ENCODE assay signal across 1 cellular context in the genomic region with DNA sequence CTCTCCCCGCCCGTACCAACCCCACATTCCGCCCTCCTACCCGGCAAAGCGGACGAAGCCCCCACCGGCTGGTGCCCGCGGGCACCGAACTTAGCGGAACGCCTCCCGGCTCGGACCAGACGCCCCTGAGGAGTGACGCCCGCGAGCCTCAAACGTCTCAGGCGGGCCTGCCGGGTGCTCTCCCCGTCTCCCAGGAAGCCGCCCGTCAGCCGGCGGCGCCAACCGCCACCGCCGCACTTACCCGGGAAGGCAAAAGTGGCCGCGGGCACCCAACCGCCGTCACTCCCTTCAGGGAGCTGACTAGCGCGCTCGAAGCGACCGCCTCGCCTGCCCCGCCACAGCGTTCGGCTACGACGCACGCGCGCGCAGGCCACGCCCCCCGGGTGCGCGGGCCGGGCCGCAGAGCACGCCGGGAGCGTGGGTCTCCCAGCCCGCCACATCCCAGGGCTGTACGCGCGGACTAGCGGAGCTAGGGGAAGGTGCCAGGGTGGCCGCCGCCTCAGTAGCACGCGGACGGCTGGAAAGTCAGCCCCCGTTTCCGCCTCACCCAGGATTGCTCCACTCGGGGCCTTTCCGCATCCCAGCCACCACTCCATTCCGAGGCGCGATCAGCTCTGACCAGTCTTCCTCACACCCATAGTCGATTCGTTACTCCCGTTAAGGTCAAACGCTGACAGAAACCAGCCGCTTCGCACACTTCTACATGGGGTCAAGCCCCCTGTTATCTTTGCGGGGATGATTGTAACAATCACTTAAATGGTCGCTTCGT.
TF ChIP-seq lines count a peak whose summit lies in the region.

A gene (minus strand): TSS at position 346 of the 769 bp plus-strand sequence. CDS start 3,760 bp downstream, outside the sequence.

TF ChIP-seq in WTC11, 78 proteins besides CTCF, POLR2A, EP300 and RAD21 (continued from another document and continues in another):
- TF ChIP-seq, protein P1, sequence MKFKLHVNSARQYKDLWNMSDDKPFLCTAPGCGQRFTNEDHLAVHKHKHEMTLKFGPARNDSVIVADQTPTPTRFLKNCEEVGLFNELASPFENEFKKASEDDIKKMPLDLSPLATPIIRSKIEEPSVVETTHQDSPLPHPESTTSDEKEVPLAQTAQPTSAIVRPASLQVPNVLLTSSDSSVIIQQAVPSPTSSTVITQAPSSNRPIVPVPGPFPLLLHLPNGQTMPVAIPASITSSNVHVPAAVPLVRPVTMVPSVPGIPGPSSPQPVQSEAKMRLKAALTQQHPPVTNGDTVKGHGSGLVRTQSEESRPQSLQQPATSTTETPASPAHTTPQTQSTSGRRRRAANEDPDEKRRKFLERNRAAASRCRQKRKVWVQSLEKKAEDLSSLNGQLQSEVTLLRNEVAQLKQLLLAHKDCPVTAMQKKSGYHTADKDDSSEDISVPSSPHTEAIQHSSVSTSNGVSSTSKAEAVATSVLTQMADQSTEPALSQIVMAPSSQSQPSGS (CRISPR knock-in tag; IDR thresholded peaks at IDR 0.05; ENCODE audit: borderline replicate concordance, low read depth) = peak; percentile 75; the same call in 1 of the 2 replicates
- TF ChIP-seq FOXK1 (CRISPR knock-in tag; IDR thresholded peaks at IDR 0.05) = peak; percentile 94
- no peak for TF ChIP-seq ZNF423 (CRISPR knock-in tag; IDR thresholded peaks at IDR 0.05)
- no peak; the same call in 1 of the 2 replicates for TF ChIP-seq ZBTB21 (CRISPR knock-in tag; IDR thresholded peaks at IDR 0.05; ENCODE audit: borderline replicate concordance)
- TF ChIP-seq, protein P2, sequence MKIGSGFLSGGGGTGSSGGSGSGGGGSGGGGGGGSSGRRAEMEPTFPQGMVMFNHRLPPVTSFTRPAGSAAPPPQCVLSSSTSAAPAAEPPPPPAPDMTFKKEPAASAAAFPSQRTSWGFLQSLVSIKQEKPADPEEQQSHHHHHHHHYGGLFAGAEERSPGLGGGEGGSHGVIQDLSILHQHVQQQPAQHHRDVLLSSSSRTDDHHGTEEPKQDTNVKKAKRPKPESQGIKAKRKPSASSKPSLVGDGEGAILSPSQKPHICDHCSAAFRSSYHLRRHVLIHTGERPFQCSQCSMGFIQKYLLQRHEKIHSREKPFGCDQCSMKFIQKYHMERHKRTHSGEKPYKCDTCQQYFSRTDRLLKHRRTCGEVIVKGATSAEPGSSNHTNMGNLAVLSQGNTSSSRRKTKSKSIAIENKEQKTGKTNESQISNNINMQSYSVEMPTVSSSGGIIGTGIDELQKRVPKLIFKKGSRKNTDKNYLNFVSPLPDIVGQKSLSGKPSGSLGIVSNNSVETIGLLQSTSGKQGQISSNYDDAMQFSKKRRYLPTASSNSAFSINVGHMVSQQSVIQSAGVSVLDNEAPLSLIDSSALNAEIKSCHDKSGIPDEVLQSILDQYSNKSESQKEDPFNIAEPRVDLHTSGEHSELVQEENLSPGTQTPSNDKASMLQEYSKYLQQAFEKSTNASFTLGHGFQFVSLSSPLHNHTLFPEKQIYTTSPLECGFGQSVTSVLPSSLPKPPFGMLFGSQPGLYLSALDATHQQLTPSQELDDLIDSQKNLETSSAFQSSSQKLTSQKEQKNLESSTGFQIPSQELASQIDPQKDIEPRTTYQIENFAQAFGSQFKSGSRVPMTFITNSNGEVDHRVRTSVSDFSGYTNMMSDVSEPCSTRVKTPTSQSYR (CRISPR knock-in tag; IDR thresholded peaks at IDR 0.05) = peak; percentile 59; the same call in 1 of the 2 replicates
- peak; percentile 68; the same call in 1 of the 2 replicates for TF ChIP-seq ZNF317 (CRISPR knock-in tag; IDR thresholded peaks at IDR 0.05; ENCODE audit: borderline replicate concordance, low read depth)
- TF ChIP-seq, protein P3, sequence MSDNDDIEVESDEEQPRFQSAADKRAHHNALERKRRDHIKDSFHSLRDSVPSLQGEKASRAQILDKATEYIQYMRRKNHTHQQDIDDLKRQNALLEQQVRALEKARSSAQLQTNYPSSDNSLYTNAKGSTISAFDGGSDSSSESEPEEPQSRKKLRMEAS (CRISPR knock-in tag; IDR thresholded peaks at IDR 0.05) = peak; percentile 97
- TF ChIP-seq RELA (CRISPR knock-in tag; IDR thresholded peaks at IDR 0.05; ENCODE audit: borderline replicate concordance) = peak; percentile 39; the same call in 1 of the 2 replicates
- no peak for TF ChIP-seq ZNF671 (CRISPR knock-in tag; IDR thresholded peaks at IDR 0.05)
- TF ChIP-seq, protein P4, sequence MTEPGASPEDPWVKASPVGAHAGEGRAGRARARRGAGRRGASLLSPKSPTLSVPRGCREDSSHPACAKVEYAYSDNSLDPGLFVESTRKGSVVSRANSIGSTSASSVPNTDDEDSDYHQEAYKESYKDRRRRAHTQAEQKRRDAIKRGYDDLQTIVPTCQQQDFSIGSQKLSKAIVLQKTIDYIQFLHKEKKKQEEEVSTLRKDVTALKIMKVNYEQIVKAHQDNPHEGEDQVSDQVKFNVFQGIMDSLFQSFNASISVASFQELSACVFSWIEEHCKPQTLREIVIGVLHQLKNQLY (CRISPR knock-in tag; IDR thresholded peaks at IDR 0.05) = no peak; the same call in 1 of the 2 replicates
- TF ChIP-seq, protein P5, sequence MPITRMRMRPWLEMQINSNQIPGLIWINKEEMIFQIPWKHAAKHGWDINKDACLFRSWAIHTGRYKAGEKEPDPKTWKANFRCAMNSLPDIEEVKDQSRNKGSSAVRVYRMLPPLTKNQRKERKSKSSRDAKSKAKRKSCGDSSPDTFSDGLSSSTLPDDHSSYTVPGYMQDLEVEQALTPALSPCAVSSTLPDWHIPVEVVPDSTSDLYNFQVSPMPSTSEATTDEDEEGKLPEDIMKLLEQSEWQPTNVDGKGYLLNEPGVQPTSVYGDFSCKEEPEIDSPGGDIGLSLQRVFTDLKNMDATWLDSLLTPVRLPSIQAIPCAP (CRISPR knock-in tag; IDR thresholded peaks at IDR 0.05) = peak; percentile 96
- TF ChIP-seq, protein P6, sequence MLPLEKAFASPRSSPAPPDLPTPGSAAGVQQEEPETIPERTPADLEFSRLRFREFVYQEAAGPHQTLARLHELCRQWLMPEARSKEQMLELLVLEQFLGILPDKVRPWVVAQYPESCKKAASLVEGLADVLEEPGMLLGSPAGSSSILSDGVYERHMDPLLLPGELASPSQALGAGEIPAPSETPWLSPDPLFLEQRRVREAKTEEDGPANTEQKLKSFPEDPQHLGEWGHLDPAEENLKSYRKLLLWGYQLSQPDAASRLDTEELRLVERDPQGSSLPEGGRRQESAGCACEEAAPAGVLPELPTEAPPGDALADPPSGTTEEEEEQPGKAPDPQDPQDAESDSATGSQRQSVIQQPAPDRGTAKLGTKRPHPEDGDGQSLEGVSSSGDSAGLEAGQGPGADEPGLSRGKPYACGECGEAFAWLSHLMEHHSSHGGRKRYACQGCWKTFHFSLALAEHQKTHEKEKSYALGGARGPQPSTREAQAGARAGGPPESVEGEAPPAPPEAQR (CRISPR knock-in tag; IDR thresholded peaks at IDR 0.05) = no peak
- TF ChIP-seq PRRX2 (CRISPR knock-in tag; IDR thresholded peaks at IDR 0.05) = no peak
- no peak for TF ChIP-seq MXD4 (CRISPR knock-in tag; IDR thresholded peaks at IDR 0.05; ENCODE audit: borderline replicate concordance)
- TF ChIP-seq NR2C2 (CRISPR knock-in tag; IDR thresholded peaks at IDR 0.05) = peak; percentile 65
- TF ChIP-seq MYBL2 (CRISPR knock-in tag; IDR thresholded peaks at IDR 0.05) = peak; percentile 88
- no peak for TF ChIP-seq RORB (CRISPR knock-in tag; IDR thresholded peaks at IDR 0.05)
- no peak for TF ChIP-seq GTF2I (CRISPR knock-in tag; conservative IDR thresholded peaks at IDR 0.05)
- TF ChIP-seq, protein P7, sequence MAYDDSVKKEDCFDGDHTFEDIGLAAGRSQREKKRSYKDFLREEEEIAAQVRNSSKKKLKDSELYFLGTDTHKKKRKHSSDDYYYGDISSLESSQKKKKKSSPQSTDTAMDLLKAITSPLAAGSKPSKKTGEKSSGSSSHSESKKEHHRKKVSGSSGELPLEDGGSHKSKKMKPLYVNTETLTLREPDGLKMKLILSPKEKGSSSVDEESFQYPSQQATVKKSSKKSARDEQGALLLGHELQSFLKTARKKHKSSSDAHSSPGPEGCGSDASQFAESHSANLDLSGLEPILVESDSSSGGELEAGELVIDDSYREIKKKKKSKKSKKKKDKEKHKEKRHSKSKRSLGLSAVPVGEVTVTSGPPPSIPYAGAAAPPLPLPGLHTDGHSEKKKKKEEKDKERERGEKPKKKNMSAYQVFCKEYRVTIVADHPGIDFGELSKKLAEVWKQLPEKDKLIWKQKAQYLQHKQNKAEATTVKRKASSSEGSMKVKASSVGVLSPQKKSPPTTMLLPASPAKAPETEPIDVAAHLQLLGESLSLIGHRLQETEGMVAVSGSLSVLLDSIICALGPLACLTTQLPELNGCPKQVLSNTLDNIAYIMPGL (CRISPR knock-in tag; IDR thresholded peaks at IDR 0.05) = peak; percentile 92
- peak; percentile 95 for TF ChIP-seq TEAD1 (CRISPR knock-in tag; IDR thresholded peaks at IDR 0.05)
- TF ChIP-seq SMAD3 (CRISPR knock-in tag; IDR thresholded peaks at IDR 0.05; ENCODE audit: borderline replicate concordance) = peak; percentile 91
- TF ChIP-seq, protein P8, sequence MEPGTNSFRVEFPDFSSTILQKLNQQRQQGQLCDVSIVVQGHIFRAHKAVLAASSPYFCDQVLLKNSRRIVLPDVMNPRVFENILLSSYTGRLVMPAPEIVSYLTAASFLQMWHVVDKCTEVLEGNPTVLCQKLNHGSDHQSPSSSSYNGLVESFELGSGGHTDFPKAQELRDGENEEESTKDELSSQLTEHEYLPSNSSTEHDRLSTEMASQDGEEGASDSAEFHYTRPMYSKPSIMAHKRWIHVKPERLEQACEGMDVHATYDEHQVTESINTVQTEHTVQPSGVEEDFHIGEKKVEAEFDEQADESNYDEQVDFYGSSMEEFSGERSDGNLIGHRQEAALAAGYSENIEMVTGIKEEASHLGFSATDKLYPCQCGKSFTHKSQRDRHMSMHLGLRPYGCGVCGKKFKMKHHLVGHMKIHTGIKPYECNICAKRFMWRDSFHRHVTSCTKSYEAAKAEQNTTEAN (CRISPR knock-in tag; IDR thresholded peaks at IDR 0.05) = peak; percentile 97; the same call in 1 of the 2 replicates
- TF ChIP-seq, protein P9, sequence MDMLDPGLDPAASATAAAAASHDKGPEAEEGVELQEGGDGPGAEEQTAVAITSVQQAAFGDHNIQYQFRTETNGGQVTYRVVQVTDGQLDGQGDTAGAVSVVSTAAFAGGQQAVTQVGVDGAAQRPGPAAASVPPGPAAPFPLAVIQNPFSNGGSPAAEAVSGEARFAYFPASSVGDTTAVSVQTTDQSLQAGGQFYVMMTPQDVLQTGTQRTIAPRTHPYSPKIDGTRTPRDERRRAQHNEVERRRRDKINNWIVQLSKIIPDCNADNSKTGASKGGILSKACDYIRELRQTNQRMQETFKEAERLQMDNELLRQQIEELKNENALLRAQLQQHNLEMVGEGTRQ (CRISPR knock-in tag; IDR thresholded peaks at IDR 0.05) = peak; percentile 51
- TF ChIP-seq ZNF219 (CRISPR knock-in tag; IDR thresholded peaks at IDR 0.05; ENCODE audit: borderline replicate concordance) = no peak
- TF ChIP-seq, protein P10, sequence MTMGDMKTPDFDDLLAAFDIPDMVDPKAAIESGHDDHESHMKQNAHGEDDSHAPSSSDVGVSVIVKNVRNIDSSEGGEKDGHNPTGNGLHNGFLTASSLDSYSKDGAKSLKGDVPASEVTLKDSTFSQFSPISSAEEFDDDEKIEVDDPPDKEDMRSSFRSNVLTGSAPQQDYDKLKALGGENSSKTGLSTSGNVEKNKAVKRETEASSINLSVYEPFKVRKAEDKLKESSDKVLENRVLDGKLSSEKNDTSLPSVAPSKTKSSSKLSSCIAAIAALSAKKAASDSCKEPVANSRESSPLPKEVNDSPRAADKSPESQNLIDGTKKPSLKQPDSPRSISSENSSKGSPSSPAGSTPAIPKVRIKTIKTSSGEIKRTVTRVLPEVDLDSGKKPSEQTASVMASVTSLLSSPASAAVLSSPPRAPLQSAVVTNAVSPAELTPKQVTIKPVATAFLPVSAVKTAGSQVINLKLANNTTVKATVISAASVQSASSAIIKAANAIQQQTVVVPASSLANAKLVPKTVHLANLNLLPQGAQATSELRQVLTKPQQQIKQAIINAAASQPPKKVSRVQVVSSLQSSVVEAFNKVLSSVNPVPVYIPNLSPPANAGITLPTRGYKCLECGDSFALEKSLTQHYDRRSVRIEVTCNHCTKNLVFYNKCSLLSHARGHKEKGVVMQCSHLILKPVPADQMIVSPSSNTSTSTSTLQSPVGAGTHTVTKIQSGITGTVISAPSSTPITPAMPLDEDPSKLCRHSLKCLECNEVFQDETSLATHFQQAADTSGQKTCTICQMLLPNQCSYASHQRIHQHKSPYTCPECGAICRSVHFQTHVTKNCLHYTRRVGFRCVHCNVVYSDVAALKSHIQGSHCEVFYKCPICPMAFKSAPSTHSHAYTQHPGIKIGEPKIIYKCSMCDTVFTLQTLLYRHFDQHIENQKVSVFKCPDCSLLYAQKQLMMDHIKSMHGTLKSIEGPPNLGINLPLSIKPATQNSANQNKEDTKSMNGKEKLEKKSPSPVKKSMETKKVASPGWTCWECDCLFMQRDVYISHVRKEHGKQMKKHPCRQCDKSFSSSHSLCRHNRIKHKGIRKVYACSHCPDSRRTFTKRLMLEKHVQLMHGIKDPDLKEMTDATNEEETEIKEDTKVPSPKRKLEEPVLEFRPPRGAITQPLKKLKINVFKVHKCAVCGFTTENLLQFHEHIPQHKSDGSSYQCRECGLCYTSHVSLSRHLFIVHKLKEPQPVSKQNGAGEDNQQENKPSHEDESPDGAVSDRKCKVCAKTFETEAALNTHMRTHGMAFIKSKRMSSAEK (CRISPR knock-in tag; IDR thresholded peaks at IDR 0.05; ENCODE audit: borderline replicate concordance) = no peak
- TF ChIP-seq, protein P11, sequence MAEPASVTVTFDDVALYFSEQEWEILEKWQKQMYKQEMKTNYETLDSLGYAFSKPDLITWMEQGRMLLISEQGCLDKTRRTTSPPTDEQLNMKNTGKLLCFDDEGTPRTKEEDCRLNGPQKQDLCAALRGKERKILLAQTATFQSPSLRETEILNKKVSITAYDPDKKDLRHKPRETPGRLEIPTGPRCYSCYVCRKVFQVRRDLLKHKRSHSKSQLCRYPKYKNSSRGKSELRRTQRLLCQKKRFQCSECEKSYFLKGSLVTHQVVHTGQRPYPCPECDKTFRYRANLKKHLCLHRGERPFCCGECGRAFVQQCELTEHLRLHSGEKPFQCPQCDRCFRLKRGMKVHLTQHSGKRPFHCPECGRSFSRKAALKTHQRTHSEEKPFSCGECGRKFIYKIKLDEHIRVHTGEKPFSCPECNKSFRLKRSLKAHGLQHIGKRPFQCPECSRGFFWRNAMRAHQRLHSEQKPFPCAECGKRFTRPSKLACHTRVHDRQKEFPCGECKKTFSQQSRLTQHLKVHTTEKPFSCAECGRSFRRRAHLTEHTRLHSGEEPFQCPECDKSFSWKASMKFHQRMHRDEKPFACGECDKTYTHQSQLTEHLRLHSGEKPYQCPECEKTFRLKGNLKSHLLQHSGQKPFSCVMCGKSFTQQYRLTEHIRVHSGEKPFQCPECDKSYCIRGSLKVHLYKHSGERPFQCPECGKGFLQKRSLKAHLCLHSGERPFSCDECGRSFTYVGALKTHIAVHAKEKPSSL (CRISPR knock-in tag; conservative IDR thresholded peaks at IDR 0.05) = no peak
- no peak for TF ChIP-seq HMGA2 (CRISPR knock-in tag; IDR thresholded peaks at IDR 0.05)
